ENCODE assay signal across 17 cellular contexts in genomic region chr14:80809663-80810062, GRCh38.
DNase-seq lines count a peak whose midpoint lies in the region; ATAC-seq and TF ChIP-seq lines count a peak whose summit lies in the region.
"Had no signal": no experiment of that assay in that cellular context is flagged by ENCODE, and none has a peak within 500 bp of the region (broad histone marks: within the 10 kb centered on the region; RNA-seq: fewer than 3 reads in every experiment).

No MANE protein-coding gene starts in this region.

- intact Hi-C loops in mammary epithelial cell (cut with micrococcal nuclease) = no loop called here

- H4K20me1 ChIP-seq in Loucy (ENCODE audit: insufficient read depth, low read length, poor library complexity, severe bottlenecking) (no peaks in the 10 kb centered on the region), mammary epithelial cell (ENCODE audit: insufficient read depth, low read length) (no peaks in the 10 kb centered on the region)

- H3K4me1 Mint-ChIP-seq in activated T-cell treated with anti-CD3 and anti-CD28 coated beads, Interleukin-2, amount 50 U/mL, for 72 hours (ENCODE audit: low read depth) = no peaks in the 10 kb centered on the region
- peaks cover 2% of the 10 kb centered on the region for H3K4me1 Mint-ChIP-seq in activated T-cell treated with anti-CD3 and anti-CD28 coated beads, Interleukin-2, amount 50 U/mL, for 24 hours (ENCODE audit: low read depth)
- H3K4me1 Mint-ChIP-seq in osteocyte (ENCODE audit: unreplicated experiment) = peaks cover 7% of the 10 kb centered on the region
- H3K4me1 Mint-ChIP-seq: H9 had no signal

- H3K79me2 ChIP-seq in Loucy (ENCODE audit: insufficient read depth, low read length) (no peaks in the 10 kb centered on the region), mammary epithelial cell (ENCODE audit: insufficient read depth, low read length) (no peaks in the 10 kb centered on the region)

- DNase-seq in activated T-cell treated with anti-CD3 and anti-CD28 coated beads, Interleukin-2, amount 50 U/mL, for 72 hours = no peak
- no peak for DNase-seq in activated T-cell treated with anti-CD3 and anti-CD28 coated beads, Interleukin-2, amount 50 U/mL, for 24 hours
- DNase-seq in osteocyte (ENCODE audit: extremely low spot score, unreplicated experiment) (no peak), mammary epithelial cell (no peak)
- DNase-seq: H9, KBM-7, MG63, NCI-H187, NCI-H345, NCI-H526 treated with DMSO at 0.1 percent for 48 hours, SHP77, SK-N-SH had no signal

- in situ Hi-C loops in mammary epithelial cell (cut with MboI; ENCODE audit: low sequenced_read_pairs in 2 of 2) = no loop called here

- CTCF ChIA-PET in mammary epithelial cell (lab: Charles Lee; ENCODE audit: low non-redundant PET) = no interaction called here

- H3K27ac Mint-ChIP-seq in activated T-cell treated with anti-CD3 and anti-CD28 coated beads, Interleukin-2, amount 50 U/mL, for 72 hours = peak overlapping the region; percentile 73
- no peak overlapping the region for H3K27ac Mint-ChIP-seq in activated T-cell treated with anti-CD3 and anti-CD28 coated beads, Interleukin-2, amount 50 U/mL, for 24 hours
- peak overlapping the region; percentile 59 for H3K27ac Mint-ChIP-seq in osteocyte (ENCODE audit: unreplicated experiment)
- H3K27ac Mint-ChIP-seq: H9 had no signal

- no peaks in the 10 kb centered on the region for H3K27me3 ChIP-seq in Loucy (ENCODE audit: insufficient read depth, low read length, poor library complexity, severe bottlenecking)
- H3K27me3 ChIP-seq in mammary epithelial cell (ENCODE audit: insufficient read depth, low read length) = no peaks in the 10 kb centered on the region
- H3K27me3 ChIP-seq: MG63 had no signal

- H3K4me2 ChIP-seq in Loucy (ENCODE audit: low read depth, low read length, poor library complexity, severe bottlenecking) = peak overlapping the region; percentile 56
- no peak overlapping the region for H3K4me2 ChIP-seq in mammary epithelial cell (ENCODE audit: insufficient read depth, low read depth, low read length)
- H3K4me2 ChIP-seq: A549, SK-N-SH had no signal

- no peak overlapping the region for H3K27ac ChIP-seq in mammary epithelial cell (ENCODE audit: insufficient read depth, low read depth, low read length)
- H3K27ac ChIP-seq: A549, C4-2B had no signal

- H2AFZ ChIP-seq in Loucy (ENCODE audit: low read length) = no peak overlapping the region
- H2AFZ ChIP-seq in mammary epithelial cell (ENCODE audit: low read depth, low read length) = no peak overlapping the region

- dilution Hi-C loops in mammary epithelial cell (cut with HindIII; ENCODE audit: low sequenced_read_pairs) = no loop called here

- H3K4me3 Mint-ChIP-seq in activated T-cell treated with anti-CD3 and anti-CD28 coated beads, Interleukin-2, amount 50 U/mL, for 72 hours = no peak overlapping the region
- no peak overlapping the region for H3K4me3 Mint-ChIP-seq in activated T-cell treated with anti-CD3 and anti-CD28 coated beads, Interleukin-2, amount 50 U/mL, for 24 hours
- no peak overlapping the region for H3K4me3 Mint-ChIP-seq in osteocyte (ENCODE audit: unreplicated experiment)
- H3K4me3 Mint-ChIP-seq: H9 had no signal

- no peak for TF ChIP-seq CTCF in Loucy (conservative IDR thresholded peaks at IDR 0.05; ENCODE audit: low read length)
- TF ChIP-seq CTCF in osteocyte (IDR thresholded peaks at IDR 0.05) = no peak
- no peak for TF ChIP-seq CTCF in mammary epithelial cell (conservative IDR thresholded peaks at IDR 0.05 in 1 of 2, IDR thresholded peaks at IDR 0.05 in 1 of 2; ENCODE audit: extremely low read depth in 1 of 2, insufficient read depth in 1 of 2, low read depth in 1 of 2, low read length in 2 of 2)

- H3K4me3 ChIP-seq in Loucy (ENCODE audit: low read length, poor library complexity, severe bottlenecking) = peak overlapping the region; percentile 51
- H3K4me3 ChIP-seq in mammary epithelial cell (replicated peaks in 1 of 3; ENCODE audit: insufficient read depth in 1 of 3, low read depth in 2 of 3, low read length in 3 of 3) = no peak overlapping the region
- H3K4me3 ChIP-seq: A549, MG63 had no signal

- H3K27me3 Mint-ChIP-seq in activated T-cell treated with anti-CD3 and anti-CD28 coated beads, Interleukin-2, amount 50 U/mL, for 72 hours (ENCODE audit: low read depth) = no peaks in the 10 kb centered on the region
- H3K27me3 Mint-ChIP-seq in activated T-cell treated with anti-CD3 and anti-CD28 coated beads, Interleukin-2, amount 50 U/mL, for 24 hours = no peaks in the 10 kb centered on the region
- H3K27me3 Mint-ChIP-seq in osteocyte (ENCODE audit: unreplicated experiment) = no peaks in the 10 kb centered on the region

- H3K4me1 ChIP-seq in Loucy (ENCODE audit: insufficient read depth, low read length, poor library complexity, severe bottlenecking) = peaks cover 18% of the 10 kb centered on the region
- no peaks in the 10 kb centered on the region for H3K4me1 ChIP-seq in mammary epithelial cell (ENCODE audit: insufficient read depth, low read length)

- no peak overlapping the region for H3K9ac ChIP-seq in Loucy (ENCODE audit: low read depth, low read length, poor library complexity, severe bottlenecking)
- no peak overlapping the region for H3K9ac ChIP-seq in mammary epithelial cell (ENCODE audit: insufficient read depth, low read length)
- H3K9ac ChIP-seq: SK-N-SH had no signal

- no peaks in the 10 kb centered on the region for H3K9me2 ChIP-seq in Loucy (replicated peaks; ENCODE audit: low read depth, low read length)
- H3K9me2 ChIP-seq: SK-N-SH had no signal

- ATAC-seq in activated T-cell treated with anti-CD3 and anti-CD28 coated beads, Interleukin-2, amount 50 U/mL, for 72 hours (replicated peaks in 1 of 2) = no peak
- ATAC-seq in GM18909 (IDR thresholded peaks at IDR 0.05; ENCODE audit: poor library complexity, unreplicated experiment) = peak; percentile 53
- no peak for ATAC-seq in HG02763 (IDR thresholded peaks at IDR 0.05; ENCODE audit: unreplicated experiment)
- ATAC-seq: A549 had no signal

- H3K36me3 ChIP-seq in Loucy (ENCODE audit: insufficient read depth, low read length) (no peaks in the 10 kb centered on the region), mammary epithelial cell (ENCODE audit: insufficient read depth, low read length) (no peaks in the 10 kb centered on the region)
- H3K36me3 ChIP-seq: MG63 had no signal

- peaks cover 13 to 17% of the 10 kb centered on the region in 2 donors for H3K9me3 Mint-ChIP-seq in activated T-cell treated with anti-CD3 and anti-CD28 coated beads, Interleukin-2, amount 50 U/mL, for 72 hours
- peaks cover 24% of the 10 kb centered on the region for H3K9me3 Mint-ChIP-seq in activated T-cell treated with anti-CD3 and anti-CD28 coated beads, Interleukin-2, amount 50 U/mL, for 24 hours
- peaks cover 24% of the 10 kb centered on the region for H3K9me3 Mint-ChIP-seq in osteocyte (ENCODE audit: unreplicated experiment)
- H3K9me3 Mint-ChIP-seq: H9 had no signal

- H3K9me3 ChIP-seq in Loucy (ENCODE audit: insufficient read depth, low read depth, low read length) (no peaks in the 10 kb centered on the region; the same call in 1 of the 2 replicates), mammary epithelial cell (replicated peaks; ENCODE audit: insufficient read depth, low read length) (no peaks in the 10 kb centered on the region)
- H3K9me3 ChIP-seq: A549, MG63, SK-N-SH had no signal

- BruUV-seq in mammary epithelial cell (replicated peaks; lab: Mats Ljungman, UMichigan) = no TSS peak

- H3K36me3 Mint-ChIP-seq in activated T-cell treated with anti-CD3 and anti-CD28 coated beads, Interleukin-2, amount 50 U/mL, for 72 hours (ENCODE audit: insufficient read depth in 2 of 2) = peaks cover 13 to 15% of the 10 kb centered on the region in 2 donors
- peaks cover 31% of the 10 kb centered on the region for H3K36me3 Mint-ChIP-seq in activated T-cell treated with anti-CD3 and anti-CD28 coated beads, Interleukin-2, amount 50 U/mL, for 24 hours (ENCODE audit: low read depth)
- peaks cover 11% of the 10 kb centered on the region for H3K36me3 Mint-ChIP-seq in osteocyte (ENCODE audit: unreplicated experiment)

- H3F3A ChIP-seq in Loucy (ENCODE audit: low read depth) = peaks cover 14% of the 10 kb centered on the region; the same call in 1 of the 2 replicates
